ENCODE assay signal across 17 cellular contexts in genomic region chr10:3054183-3054815, GRCh38. TPM values are rescaled to one million over a fixed set of nuclear protein-coding genes. Genes with fewer than 3 reads are reported as not detected.
DNase-seq lines count a peak whose midpoint lies in the region; ATAC-seq, FAIRE-seq and TF ChIP-seq lines count a peak whose summit lies in the region.
"Had no signal": no experiment of that assay in that cellular context is flagged by ENCODE, and none has a peak within 500 bp of the region (broad histone marks: within the 10 kb centered on the region; RNA-seq: fewer than 3 reads in every experiment).

No MANE protein-coding gene starts in this region.

- H3K4me1 Mint-ChIP-seq in nephron progenitor cell: peaks cover 55% of the 10 kb centered on the region

- peak; percentile 64 for DNase-seq in Ammon's horn (ENCODE audit: low spot score)
- DNase-seq in SK-MEL-5 (ENCODE audit: low read depth, low spot score): peak; percentile 52
- DNase-seq in fibroblast of pulmonary artery (ENCODE audit: low read depth): peak; percentile 33
- no peak for DNase-seq in nephron progenitor cell
- DNase-seq in GM13976 (ENCODE audit: low spot score): no peak
- DNase-seq in NAMALWA (ENCODE audit: low spot score): no peak
- no peak for DNase-seq in GM12891 (ENCODE audit: insufficient read length, low spot score)
- DNase-seq: activated CD4-positive, alpha-beta T cell treated with anti-CD3 and anti-CD28 coated beads, Interleukin-2, amount 10 ng/mL, durations not matched to agents 24 days and 14 days; effector memory CD8-positive, alpha-beta T cell; NCI-H146; pancreas; SJCRH30; stimulated activated naive CD4-positive, alpha-beta T cell treated with Interleukin-2 at 50 U/mL for 16 hours; T1000 had no signal

- H3K36me3 Mint-ChIP-seq in nephron progenitor cell (ENCODE audit: low read depth): no peaks in the 10 kb centered on the region
- H3K36me3 Mint-ChIP-seq: activated naive CD4-positive, alpha-beta T cell treated with anti-CD3 and anti-CD28 coated beads, Interleukin-2, amount 50 U/mL, for 72 hours had no signal

- in situ Hi-C loops in SK-MEL-5 (cut with HindIII; ENCODE audit: low pct_unique_long_range_greater_than_20kb, low sequenced_read_pairs) (no loop called here), GM13976 (cut with MboI; ENCODE audit: low sequenced_read_pairs, unreplicated experiment) (no loop called here)

- peaks cover 4% of the 10 kb centered on the region for H3K9me3 Mint-ChIP-seq in nephron progenitor cell
- H3K9me3 Mint-ChIP-seq: activated CD4-positive, alpha-beta T cell treated with anti-CD3 and anti-CD28 coated beads, Interleukin-2, amount 10 ng/mL, durations not matched to agents 24 days and 14 days; activated naive CD4-positive, alpha-beta T cell treated with anti-CD3 and anti-CD28 coated beads, Interleukin-2, amount 50 U/mL, for 72 hours; effector memory CD8-positive, alpha-beta T cell had no signal

- H3K27ac Mint-ChIP-seq in nephron progenitor cell: peak overlapping the region; percentile 84
- H3K27ac Mint-ChIP-seq: activated CD4-positive, alpha-beta T cell treated with anti-CD3 and anti-CD28 coated beads, Interleukin-2, amount 10 ng/mL, durations not matched to agents 24 days and 14 days; activated naive CD4-positive, alpha-beta T cell treated with anti-CD3 and anti-CD28 coated beads, Interleukin-2, amount 50 U/mL, for 72 hours; effector memory CD8-positive, alpha-beta T cell had no signal

- no peak overlapping the region for H3K4me3 Mint-ChIP-seq in nephron progenitor cell
- H3K4me3 Mint-ChIP-seq: activated CD4-positive, alpha-beta T cell treated with anti-CD3 and anti-CD28 coated beads, Interleukin-2, amount 10 ng/mL, durations not matched to agents 24 days and 14 days; effector memory CD8-positive, alpha-beta T cell had no signal

- no peak for TF ChIP-seq CTCF in fibroblast of pulmonary artery (IDR thresholded peaks at IDR 0.05; ENCODE audit: low read length, missing control alignments)
- no peak for TF ChIP-seq CTCF in nephron progenitor cell (IDR thresholded peaks at IDR 0.05)
- TF ChIP-seq CTCF in GM13976 (IDR thresholded peaks at IDR 0.05; ENCODE audit: borderline replicate concordance, control extremely low read depth, extremely low read depth, insufficient read depth, missing control alignments): no peak

- no peak for ATAC-seq in GM19035 (IDR thresholded peaks at IDR 0.05; ENCODE audit: unreplicated experiment)
- ATAC-seq: activated naive CD4-positive, alpha-beta T cell treated with anti-CD3 and anti-CD28 coated beads, Interleukin-2, amount 50 U/mL, for 72 hours; effector memory CD8-positive, alpha-beta T cell; pancreas had no signal

- FAIRE-seq in GM12891 (lab: Jason Lieb, UNC): no peak
- FAIRE-seq: bronchial epithelial cell, pancreas had no signal

- peaks cover 6% of the 10 kb centered on the region for H3K27me3 Mint-ChIP-seq in nephron progenitor cell (ENCODE audit: low read depth, poor library complexity)

- no peak overlapping the region for H3K4me3 ChIP-seq in fibroblast of pulmonary artery (replicated peaks; ENCODE audit: low read depth, low read length)
- H3K4me3 ChIP-seq: pancreas, SJCRH30 had no signal

- TF ChIP-seq POLR2A in GM12891 (IDR thresholded peaks at IDR 0.05; ENCODE audit: low read depth, low read length): no peak

TF ChIP-seq in GM12891, 5 proteins besides CTCF, POLR2A, EP300 and RAD21:
- no peak for TF ChIP-seq TAF1 (IDR thresholded peaks at IDR 0.05; ENCODE audit: low read depth, low read length)
- TF ChIP-seq SPI1 (IDR thresholded peaks at IDR 0.05; ENCODE audit: low read depth, low read length): no peak
TF ChIP-seq in GM12891: peak in this region for 0.

RNA-seq across cellular contexts. Expression of gene PFKP, which starts 13.0 kb away (rescaled TPM):
- 88.6 and 92.8 TPM in 2 replicates for total RNA-seq in SK-MEL-5 (2014; rRNA removed; shearing (Covaris generic))
- polyA plus RNA-seq in SK-MEL-5 (2015; cell fraction: cytosol; rRNA removed): 66.1 and 84.5 TPM in 2 replicates
- 45.6 and 49.6 TPM in 2 replicates for polyA plus RNA-seq in SK-MEL-5 (2015; cell fraction: nucleus; rRNA removed)
- 129 TPM for polyA plus RNA-seq in GM12891 (2012; ENCODE audit: low read depth, missing spikeins)

Comparison
In these comparisons a context has a peak if more than half of its experiments do, and no peak if none do; other contexts are left out.
1. DNase-seq: peak in Ammon's horn (single experiment), SK-MEL-5 (single experiment) and fibroblast of pulmonary artery (single experiment); none in nephron progenitor cell (single experiment), GM13976 (single experiment), NAMALWA (single experiment) and GM12891 (single experiment).